In genomic region chr2:127640082-127641072, GRCh38 we compare ENCODE assay signal across 9 cellular contexts. TPM values are rescaled to one million over a fixed set of nuclear protein-coding genes. Genes with fewer than 3 reads are reported as not detected.
DNase-seq lines count a peak whose midpoint lies in the region; ATAC-seq and TF ChIP-seq lines count a peak whose summit lies in the region.
"Had no signal": no experiment of that assay in that cellular context is flagged by ENCODE, and none has a peak within 500 bp of the region (broad histone marks: within the 10 kb centered on the region; RNA-seq: fewer than 3 reads in every experiment).

No MANE protein-coding gene starts in this region.

- H3K79me1 ChIP-seq in H9 (ENCODE audit: insufficient read depth, low read depth, low read length, poor library complexity, severe bottlenecking): no peaks in the 10 kb centered on the region

- no CpG with 5 or more reads among the region's 25 CpGs for WGBS in H9 (ENCODE audit: extremely low coverage, insufficient read length, low lambda C conversion rate)
- no CpG with 5 or more reads among the region's 25 CpGs for WGBS in gastroesophageal sphincter (ENCODE audit: low coverage in 1 of 2), 2 donors
- WGBS in thymus: 58% methylated on average over 25 of the region's 25 CpGs

- no peak overlapping the region for H3K9ac ChIP-seq in H9 (ENCODE audit: extremely low read depth, insufficient read length, low read length)

- H4K8ac ChIP-seq in H9 (replicated peaks; ENCODE audit: insufficient read length, low read depth, low read length): no peak overlapping the region

- no peak overlapping the region for H2BK20ac ChIP-seq in H9 (ENCODE audit: low read depth, low read length, poor library complexity, severe bottlenecking)

- H3K56ac ChIP-seq in H9 (ENCODE audit: insufficient read length, low read depth, low read length): no peak overlapping the region

- H3K36me3 Mint-ChIP-seq in CD4-positive, alpha-beta memory T cell: no peaks in the 10 kb centered on the region
- H3K36me3 Mint-ChIP-seq in H9 (ENCODE audit: insufficient read depth in 1 of 3, low read depth in 3 of 3): no peaks in the 10 kb centered on the region
- H3K36me3 Mint-ChIP-seq in T-helper 1 cell treated with Interleukin-12 subunit alpha and Interleukin-12 subunit beta and Interleukin-4 antibody, amounts not matched to agents 30 μg/mL and 1 μg/mL, for 36 hours (ENCODE audit: low read depth): no peaks in the 10 kb centered on the region

- no peaks in the 10 kb centered on the region for H3K79me2 ChIP-seq in H9 (ENCODE audit: insufficient read depth, low read length)

- ATAC-seq in gastroesophageal sphincter (no peak), GM18519 (IDR thresholded peaks at IDR 0.05; ENCODE audit: low FRiP score, unreplicated experiment) (no peak)

- no peak overlapping the region for H3K4me2 ChIP-seq in H9 (ENCODE audit: insufficient read depth, insufficient read length, low read length)

- no peak overlapping the region for H3K4ac ChIP-seq in H9 (ENCODE audit: low read depth, low read length)

- no peak overlapping the region for H2BK120ac ChIP-seq in H9 (ENCODE audit: low read depth, low read length, poor library complexity, severe bottlenecking)

- CTCF ChIA-PET in CD4-positive, alpha-beta memory T cell (lab: Charles Lee; ENCODE audit: partially characterized antibody): interaction anchor here (1.3 to 6.2 kb wide), 3 partner anchors 11 to 50 kb away, joined by 12 to 69 read pairs (median 16); no protein-coding TSS in a partner anchor

- H3K4me1 ChIP-seq in CD4-positive, alpha-beta memory T cell (ENCODE audit: insufficient read depth, low read length): peaks cover 66% of the 10 kb centered on the region
- H3K4me1 ChIP-seq in H9 (ENCODE audit: insufficient read depth, low read length) (no peaks in the 10 kb centered on the region; the same call in 1 of the 2 replicates), gastroesophageal sphincter (peaks cover 0 to 92% (median 33%) of the 10 kb centered on the region in 3 donors), thymus (ENCODE audit: control insufficient read depth, insufficient read depth, low read length) (peaks cover 51% of the 10 kb centered on the region)

- no peak overlapping the region for H2BK5ac ChIP-seq in H9 (ENCODE audit: insufficient read length, low read length)

- POLR2A ChIA-PET in CD4-positive, alpha-beta memory T cell (lab: Charles Lee; ENCODE audit: partially characterized antibody): interaction anchor here (0.9 to 2.3 kb wide), 5 partner anchors 9 to 114 kb away, joined by 3 to 9 read pairs (median 7); partner anchors contain the start of genes IWS1 and SFT2D3

- no peaks in the 10 kb centered on the region for H3K23me2 ChIP-seq in H9 (ENCODE audit: insufficient read length, low read depth, low read length, poor library complexity, severe bottlenecking)

- H2BK15ac ChIP-seq in H9 (ENCODE audit: low read depth, low read length): no peak overlapping the region

- H3K14ac ChIP-seq in H9 (ENCODE audit: insufficient read depth, low read length): peak overlapping the region; percentile 2; the same call in 1 of the 2 replicates

- peak; percentile 67 for TF ChIP-seq CTCF in H9 (conservative IDR thresholded peaks at IDR 0.05)
- TF ChIP-seq CTCF in gastroesophageal sphincter (IDR thresholded peaks at IDR 0.05): peak in 1 of 4 experiments; percentile 30

- intact Hi-C loops in CD4-positive, alpha-beta memory T cell (cut with micrococcal nuclease): loop anchor here (10.0 kb wide), 1 partner anchor 296 kb away; no protein-coding TSS in a partner anchor

- H3K27me3 ChIP-seq in CD4-positive, alpha-beta memory T cell (ENCODE audit: insufficient read depth, low read length): no peaks in the 10 kb centered on the region
- no peaks in the 10 kb centered on the region for H3K27me3 ChIP-seq in H9 (ENCODE audit: insufficient read depth, low read length)
- H3K27me3 ChIP-seq in gastroesophageal sphincter: no peaks in the 10 kb centered on the region
- no peaks in the 10 kb centered on the region for H3K27me3 ChIP-seq in thymus (ENCODE audit: control insufficient read depth, insufficient read depth)

- no peak overlapping the region for H2AK5ac ChIP-seq in H9 (ENCODE audit: insufficient read length, low read length)

- no peak for TF ChIP-seq EP300 in gastroesophageal sphincter (IDR thresholded peaks at IDR 0.05)

- no peak overlapping the region for H2AFZ ChIP-seq in H9 (ENCODE audit: low read length)

- no peaks in the 10 kb centered on the region for H3K9me3 ChIP-seq in CD4-positive, alpha-beta memory T cell (ENCODE audit: control insufficient read depth in 1 of 2, low read length in 2 of 2)
- H3K9me3 ChIP-seq in H9 (ENCODE audit: control insufficient read depth, low read depth, low read length): no peaks in the 10 kb centered on the region
- H3K9me3 ChIP-seq in gastroesophageal sphincter: no peaks in the 10 kb centered on the region
- no peaks in the 10 kb centered on the region for H3K9me3 ChIP-seq in thymus (ENCODE audit: control insufficient read depth)

- peak; percentile 14 to 44 (median 21) for DNase-seq in CD4-positive, alpha-beta memory T cell
- peak; percentile 74 for DNase-seq in H9
- no peak for DNase-seq in NCI-H2081 treated with DMSO at 0.1 percent for 48 hours (lab: John Stamatoyannopoulos, UW)
- no peak for DNase-seq in NCI-H2227 (lab: John Stamatoyannopoulos, UW; ENCODE audit: unreplicated experiment)

- H3K18ac ChIP-seq in H9 (ENCODE audit: insufficient read length, low read depth, low read length): no peak overlapping the region

- H3K4me3 ChIP-seq in CD4-positive, alpha-beta memory T cell (ENCODE audit: low read length in 2 of 2): peak overlapping the region; percentile 57 to 61
- H3K4me3 ChIP-seq in gastroesophageal sphincter (no peak overlapping the region), thymus (ENCODE audit: low read length) (peak overlapping the region; percentile 1)

- H4K5ac ChIP-seq in H9 (ENCODE audit: insufficient read length, low read depth, low read length): no peak overlapping the region

- H3K27me3 Mint-ChIP-seq in CD4-positive, alpha-beta memory T cell: no peaks in the 10 kb centered on the region
- peaks cover 2% of the 10 kb centered on the region; the same call in 1 of the 2 replicates for H3K27me3 Mint-ChIP-seq in H9 (ENCODE audit: low read depth)
- H3K27me3 Mint-ChIP-seq in T-helper 1 cell treated with Interleukin-12 subunit alpha and Interleukin-12 subunit beta and Interleukin-4 antibody, amounts not matched to agents 30 μg/mL and 1 μg/mL, for 36 hours (ENCODE audit: low read depth): no peaks in the 10 kb centered on the region

- H3T11ph ChIP-seq in H9 (ENCODE audit: low read length): no peak overlapping the region

- no peak for TF ChIP-seq POLR2A in gastroesophageal sphincter (IDR thresholded peaks at IDR 0.05)

- no peaks in the 10 kb centered on the region for H4K20me1 ChIP-seq in H9 (ENCODE audit: control insufficient read depth, insufficient read depth, insufficient read length)

- no peaks in the 10 kb centered on the region for H3K9me3 Mint-ChIP-seq in CD4-positive, alpha-beta memory T cell
- H3K9me3 Mint-ChIP-seq in H9: no peaks in the 10 kb centered on the region
- no peaks in the 10 kb centered on the region for H3K9me3 Mint-ChIP-seq in T-helper 1 cell treated with Interleukin-12 subunit alpha and Interleukin-12 subunit beta and Interleukin-4 antibody, amounts not matched to agents 30 μg/mL and 1 μg/mL, for 36 hours

- H3K27ac ChIP-seq in CD4-positive, alpha-beta memory T cell (ENCODE audit: low read depth, low read length): peak overlapping the region; percentile 61
- H3K27ac ChIP-seq in H9 (ENCODE audit: insufficient read length, low read depth, low read length): no peak overlapping the region
- H3K27ac ChIP-seq in gastroesophageal sphincter: peak overlapping the region in 3 of 4 donors; percentile 81 to 87 (median 83)
- peak overlapping the region; percentile 84 for H3K27ac ChIP-seq in thymus (ENCODE audit: low read depth)

- H3K27ac Mint-ChIP-seq in CD4-positive, alpha-beta memory T cell: peak overlapping the region; percentile 64 to 83 (median 78)
- peak overlapping the region in 1 of 3 experiments; percentile 57; a peak in 1 of 7 replicates for H3K27ac Mint-ChIP-seq in H9
- peak overlapping the region; percentile 65 for H3K27ac Mint-ChIP-seq in T-helper 1 cell treated with Interleukin-12 subunit alpha and Interleukin-12 subunit beta and Interleukin-4 antibody, amounts not matched to agents 30 μg/mL and 1 μg/mL, for 36 hours

- peak overlapping the region; percentile 53 to 82 (median 66) for H3K4me3 Mint-ChIP-seq in CD4-positive, alpha-beta memory T cell
- no peak overlapping the region for H3K4me3 Mint-ChIP-seq in H9
- peak overlapping the region; percentile 42 for H3K4me3 Mint-ChIP-seq in T-helper 1 cell treated with Interleukin-12 subunit alpha and Interleukin-12 subunit beta and Interleukin-4 antibody, amounts not matched to agents 30 μg/mL and 1 μg/mL, for 36 hours

- no peak overlapping the region for H4K91ac ChIP-seq in H9 (ENCODE audit: insufficient read length, low read depth, low read length)

- no peak overlapping the region for H3K23ac ChIP-seq in H9 (ENCODE audit: insufficient read length, low read depth, low read length)

- H2BK12ac ChIP-seq in H9 (ENCODE audit: insufficient read length, low read depth, low read length): no peak overlapping the region

- peaks cover 13 to 75% (median 37%) of the 10 kb centered on the region in 4 donors for H3K4me1 Mint-ChIP-seq in CD4-positive, alpha-beta memory T cell
- peaks cover 8 to 16% of the 10 kb centered on the region in 2 experiments for H3K4me1 Mint-ChIP-seq in H9
- peaks cover 15% of the 10 kb centered on the region for H3K4me1 Mint-ChIP-seq in T-helper 1 cell treated with Interleukin-12 subunit alpha and Interleukin-12 subunit beta and Interleukin-4 antibody, amounts not matched to agents 30 μg/mL and 1 μg/mL, for 36 hours (ENCODE audit: low read depth)

- H3K36me3 ChIP-seq in CD4-positive, alpha-beta memory T cell (ENCODE audit: insufficient read depth, low read length): no peaks in the 10 kb centered on the region
- H3K36me3 ChIP-seq in gastroesophageal sphincter: peaks cover 0 to 54% of the 10 kb centered on the region in 2 donors
- H3K36me3 ChIP-seq in thymus (ENCODE audit: control insufficient read depth, insufficient read depth): no peaks in the 10 kb centered on the region

RNA-seq across cellular contexts. Expression of gene GPR17, which starts 5.6 kb away (rescaled TPM):
- total RNA-seq in CD4-positive, alpha-beta memory T cell: not detected
- not detected for polyA plus RNA-seq in CD4-positive, alpha-beta memory T cell
- total RNA-seq in H9 (2021) (0.35 TPM in 1 of 2 replicates, not detected in the other), gastroesophageal sphincter (under 1 TPM in 1 of 4 donors, not detected in 3; 0.35 TPM)
- polyA plus RNA-seq in thymus: 0.07 TPM
- total RNA-seq: bronchial epithelial cell had no signal

RNA-seq across cellular contexts. Expression of gene LIMS2, which starts 35.0 kb away (rescaled TPM):
- total RNA-seq in CD4-positive, alpha-beta memory T cell: 1 to 10 TPM; 8.9 to 9.0 TPM
- 10 to 100 TPM in 1 of 2 donors, 1 to 10 TPM in 1; 6.0 to 15.9 TPM for polyA plus RNA-seq in CD4-positive, alpha-beta memory T cell
- 5.7 and 5.9 TPM in 2 replicates for total RNA-seq in H9 (2021)
- 100 to 1,000 TPM in 3 of 4 donors, 10 to 100 TPM in 1; 81.4 to 275 (median 124) TPM for total RNA-seq in gastroesophageal sphincter
- 45.1 TPM for polyA plus RNA-seq in thymus

Comparison
In these comparisons a context has a peak if more than half of its experiments do, and no peak if none do; other contexts are left out.
1. DNase-seq: peak in CD4-positive, alpha-beta memory T cell (5 of 5) and H9 (single experiment); none in NCI-H2081 treated with DMSO at 0.1 percent for 48 hours (single experiment) and NCI-H2227 (single experiment).
2. H3K4me3 ChIP-seq: peak in CD4-positive, alpha-beta memory T cell (2 of 2) and thymus (single experiment); none in gastroesophageal sphincter (0 of 2).
3. H3K4me3 Mint-ChIP-seq: peak in CD4-positive, alpha-beta memory T cell (8 of 8) and T-helper 1 cell treated with Interleukin-12 subunit alpha and Interleukin-12 subunit beta and Interleukin-4 antibody, amounts not matched to agents 30 μg/mL and 1 μg/mL, for 36 hours (single experiment); none in H9 (0 of 2).
4. RNA of gene LIMS2, which starts 35.0 kb away (total RNA-seq): 81.4 to 275 TPM in gastroesophageal sphincter; 8.9 to 9.0 TPM in CD4-positive, alpha-beta memory T cell and 5.7 to 5.9 TPM in H9; every median in the first group is over 4 times any median in the second.